Comparison of ENCODE assay signal across 9 cellular contexts in the genomic region with DNA sequence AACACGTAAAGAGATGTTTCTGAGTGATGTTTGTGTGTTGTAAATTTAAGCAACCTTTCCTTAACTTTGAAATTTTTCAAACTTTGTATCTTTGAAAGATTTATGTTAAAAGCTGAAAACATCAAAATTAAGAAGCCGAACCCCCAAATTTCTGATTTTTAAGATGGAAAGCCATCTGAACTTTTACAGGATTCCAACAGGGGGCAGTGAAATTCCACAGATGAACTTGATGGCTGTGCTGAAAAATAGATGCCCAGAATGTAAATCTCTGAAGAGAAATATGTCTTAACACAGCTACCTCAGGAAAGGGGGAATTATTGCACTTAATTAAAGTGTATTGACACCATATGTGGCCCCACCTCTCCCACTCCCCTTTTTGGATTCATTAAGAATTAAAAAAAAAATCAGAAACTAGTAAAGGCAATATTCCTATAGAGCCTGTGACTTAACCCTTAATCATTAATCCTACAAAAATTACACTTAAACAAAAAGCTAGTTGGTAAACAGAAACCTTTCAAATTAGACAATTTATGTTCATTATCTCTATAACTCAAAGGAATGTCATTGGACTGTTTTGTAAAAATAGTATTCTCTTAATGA.
A peak's percentile ranks its signal among the peaks of the same experiment; 100 is the strongest.
DNase-seq lines count a peak whose midpoint lies in the region; ATAC-seq and TF ChIP-seq lines count a peak whose summit lies in the region.
"Had no signal": no experiment of that assay in that cellular context is flagged by ENCODE, and none has a peak within 500 bp of the region (broad histone marks: within the 10 kb centered on the region; RNA-seq: fewer than 3 reads in every experiment).

No MANE protein-coding gene starts in this region.

- no peak for TF ChIP-seq POLR2A in esophagus muscularis mucosa (IDR thresholded peaks at IDR 0.05; ENCODE audit: low read depth)

- H3K4me1 ChIP-seq in GM23338 (ENCODE audit: insufficient read depth) (no peaks in the 10 kb centered on the region), esophagus muscularis mucosa (no peaks in the 10 kb centered on the region), aorta (ENCODE audit: control insufficient read depth in 1 of 2, insufficient read depth in 2 of 2, low read length in 2 of 2) (no peaks in the 10 kb centered on the region)

- H3K36me3 Mint-ChIP-seq in GM23338 (ENCODE audit: low read depth) = no peaks in the 10 kb centered on the region

- H3K4me3 ChIP-seq in AG04449 (ENCODE audit: low read depth, low read length) = no peak overlapping the region
- no peak overlapping the region for H3K4me3 ChIP-seq in GM23338
- no peak overlapping the region for H3K4me3 ChIP-seq in esophagus muscularis mucosa
- no peak overlapping the region for H3K4me3 ChIP-seq in aorta (ENCODE audit: low read length in 2 of 2)

- no peaks in the 10 kb centered on the region for H3K9me2 ChIP-seq in GM23338 (ENCODE audit: insufficient read depth)

- CTCF ChIA-PET in AG04449 (lab: Yijun Ruan, JAX) = interaction anchor here (0.6 to 5.4 kb wide), 24 partner anchors 10 to 1792 kb away, joined by 3 to 68 read pairs (median 4); no protein-coding TSS in a partner anchor

- WGBS in esophagus muscularis mucosa = 40% methylated on average over 2 of the region's 2 CpGs
- WGBS in aorta, 2 donors = 29 to 35% methylated on average over 2 of the region's 2 CpGs

- DNase-seq in AG04449 (ENCODE audit: low read depth, low spot score) (no peak), GM23338 (ENCODE audit: low spot score) (peak; percentile 60), NCI-H774 (lab: John Stamatoyannopoulos, UW) (peak; percentile 56), esophagus muscularis mucosa (ENCODE audit: extremely low spot score) (no peak), putamen (ENCODE audit: low spot score) (peak; percentile 20), aorta (no peak)

- no peaks in the 10 kb centered on the region for H4K20me1 ChIP-seq in GM23338 (replicated peaks; ENCODE audit: insufficient read depth)

- H3K4me1 Mint-ChIP-seq in GM23338 = peaks cover 4% of the 10 kb centered on the region; the same call in 1 of the 3 replicates
- H3K4me1 Mint-ChIP-seq: central memory CD8-positive, alpha-beta T cell had no signal

- no peak overlapping the region for H3K4me3 Mint-ChIP-seq in GM23338
- H3K4me3 Mint-ChIP-seq: central memory CD8-positive, alpha-beta T cell had no signal

- H3K27me3 ChIP-seq in GM23338 (ENCODE audit: insufficient read depth) = no peaks in the 10 kb centered on the region
- H3K27me3 ChIP-seq in esophagus muscularis mucosa = no peaks in the 10 kb centered on the region
- H3K27me3 ChIP-seq in aorta (ENCODE audit: control insufficient read depth in 1 of 2, insufficient read depth in 2 of 2, low read length in 1 of 2) = no peaks in the 10 kb centered on the region

- H2AFZ ChIP-seq in GM23338 = no peak overlapping the region

- no peak for TF ChIP-seq EP300 in esophagus muscularis mucosa (IDR thresholded peaks at IDR 0.05)

- TF ChIP-seq CTCF in AG04449 (IDR thresholded peaks at IDR 0.05; ENCODE audit: insufficient read depth, low read length, missing control alignments) (peak; percentile 36), GM23338 (conservative IDR thresholded peaks at IDR 0.05; ENCODE audit: low read depth in 2 of 2) (peak; percentile 68 to 89), esophagus muscularis mucosa (IDR thresholded peaks at IDR 0.05) (peak; percentile 41 to 63 (median 48))

- no peak overlapping the region for H3K27ac Mint-ChIP-seq in GM23338

- H3K4me2 ChIP-seq in GM23338 = no peak overlapping the region

- H3K27ac ChIP-seq in GM23338 (ENCODE audit: low read depth) = no peak overlapping the region
- no peak overlapping the region for H3K27ac ChIP-seq in esophagus muscularis mucosa (replicated peaks in 1 of 4)
- H3K27ac ChIP-seq in aorta (ENCODE audit: low read depth in 1 of 2, low read length in 2 of 2) = no peak overlapping the region

- POLR2A ChIA-PET in AG04449 (lab: Yijun Ruan, JAX) = no interaction called here

- H3K36me3 ChIP-seq in GM23338 (ENCODE audit: insufficient read depth) (no peaks in the 10 kb centered on the region), esophagus muscularis mucosa (no peaks in the 10 kb centered on the region), aorta (ENCODE audit: control insufficient read depth in 1 of 2, insufficient read depth in 2 of 2, low read length in 1 of 2) (no peaks in the 10 kb centered on the region)

- intact Hi-C loops in esophagus muscularis mucosa (cut with DNase I) (loop anchor here (5.0 to 10.0 kb wide), 2 partner anchors 1358 to 1775 kb away; a partner anchor contains a TSS), aorta (cut with DNase I) (no loop called here)

- no peaks in the 10 kb centered on the region for H3K79me2 ChIP-seq in GM23338 (replicated peaks; ENCODE audit: insufficient read depth)

- no peaks in the 10 kb centered on the region for H3K9me3 Mint-ChIP-seq in GM23338
- H3K9me3 Mint-ChIP-seq: central memory CD8-positive, alpha-beta T cell had no signal

- no peak for ATAC-seq in GM23338
- ATAC-seq in esophagus mucosa = no peak
- ATAC-seq in aorta (ENCODE audit: low FRiP score) = no peak
- ATAC-seq in GM18861 (IDR thresholded peaks at IDR 0.05; ENCODE audit: unreplicated experiment) = no peak

- H3F3A ChIP-seq in GM23338 (replicated peaks; ENCODE audit: low read depth) = no peaks in the 10 kb centered on the region

- no peaks in the 10 kb centered on the region for H3K27me3 Mint-ChIP-seq in GM23338 (ENCODE audit: insufficient read depth, low read depth, poor library complexity)
- H3K27me3 Mint-ChIP-seq: central memory CD8-positive, alpha-beta T cell had no signal

- H3K9me3 ChIP-seq in esophagus muscularis mucosa = no peaks in the 10 kb centered on the region
- no peaks in the 10 kb centered on the region for H3K9me3 ChIP-seq in aorta (ENCODE audit: control insufficient read depth, low read length)

TF ChIP-seq in GM23338, 12 proteins besides CTCF, POLR2A, EP300 and RAD21 (continues in another document):
- TF ChIP-seq, protein P1, sequence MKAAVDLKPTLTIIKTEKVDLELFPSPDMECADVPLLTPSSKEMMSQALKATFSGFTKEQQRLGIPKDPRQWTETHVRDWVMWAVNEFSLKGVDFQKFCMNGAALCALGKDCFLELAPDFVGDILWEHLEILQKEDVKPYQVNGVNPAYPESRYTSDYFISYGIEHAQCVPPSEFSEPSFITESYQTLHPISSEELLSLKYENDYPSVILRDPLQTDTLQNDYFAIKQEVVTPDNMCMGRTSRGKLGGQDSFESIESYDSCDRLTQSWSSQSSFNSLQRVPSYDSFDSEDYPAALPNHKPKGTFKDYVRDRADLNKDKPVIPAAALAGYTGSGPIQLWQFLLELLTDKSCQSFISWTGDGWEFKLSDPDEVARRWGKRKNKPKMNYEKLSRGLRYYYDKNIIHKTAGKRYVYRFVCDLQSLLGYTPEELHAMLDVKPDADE (IDR thresholded peaks at IDR 0.05) = no peak
- TF ChIP-seq JUNB (IDR thresholded peaks at IDR 0.05; ENCODE audit: unreplicated experiment) = no peak
- TF ChIP-seq, protein P2, sequence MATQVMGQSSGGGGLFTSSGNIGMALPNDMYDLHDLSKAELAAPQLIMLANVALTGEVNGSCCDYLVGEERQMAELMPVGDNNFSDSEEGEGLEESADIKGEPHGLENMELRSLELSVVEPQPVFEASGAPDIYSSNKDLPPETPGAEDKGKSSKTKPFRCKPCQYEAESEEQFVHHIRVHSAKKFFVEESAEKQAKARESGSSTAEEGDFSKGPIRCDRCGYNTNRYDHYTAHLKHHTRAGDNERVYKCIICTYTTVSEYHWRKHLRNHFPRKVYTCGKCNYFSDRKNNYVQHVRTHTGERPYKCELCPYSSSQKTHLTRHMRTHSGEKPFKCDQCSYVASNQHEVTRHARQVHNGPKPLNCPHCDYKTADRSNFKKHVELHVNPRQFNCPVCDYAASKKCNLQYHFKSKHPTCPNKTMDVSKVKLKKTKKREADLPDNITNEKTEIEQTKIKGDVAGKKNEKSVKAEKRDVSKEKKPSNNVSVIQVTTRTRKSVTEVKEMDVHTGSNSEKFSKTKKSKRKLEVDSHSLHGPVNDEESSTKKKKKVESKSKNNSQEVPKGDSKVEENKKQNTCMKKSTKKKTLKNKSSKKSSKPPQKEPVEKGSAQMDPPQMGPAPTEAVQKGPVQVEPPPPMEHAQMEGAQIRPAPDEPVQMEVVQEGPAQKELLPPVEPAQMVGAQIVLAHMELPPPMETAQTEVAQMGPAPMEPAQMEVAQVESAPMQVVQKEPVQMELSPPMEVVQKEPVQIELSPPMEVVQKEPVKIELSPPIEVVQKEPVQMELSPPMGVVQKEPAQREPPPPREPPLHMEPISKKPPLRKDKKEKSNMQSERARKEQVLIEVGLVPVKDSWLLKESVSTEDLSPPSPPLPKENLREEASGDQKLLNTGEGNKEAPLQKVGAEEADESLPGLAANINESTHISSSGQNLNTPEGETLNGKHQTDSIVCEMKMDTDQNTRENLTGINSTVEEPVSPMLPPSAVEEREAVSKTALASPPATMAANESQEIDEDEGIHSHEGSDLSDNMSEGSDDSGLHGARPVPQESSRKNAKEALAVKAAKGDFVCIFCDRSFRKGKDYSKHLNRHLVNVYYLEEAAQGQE (IDR thresholded peaks at IDR 0.05; ENCODE audit: unreplicated experiment) = no peak

Comparison
In these comparisons a context has a peak if more than half of its experiments do, and no peak if none do; other contexts are left out.
1. DNase-seq: peak in GM23338 (single experiment), NCI-H774 (single experiment) and putamen (single experiment); none in AG04449 (single experiment), esophagus muscularis mucosa (single experiment) and aorta (0 of 2).
2. Peak in every context shown above with its lines, with median percentiles within 50 percentile points of each other: CTCF ChIP-seq.